ENCODE assay signal across 24 cellular contexts in genomic region chr16:22016927-22017326, GRCh38. TPM values are rescaled to one million over a fixed set of nuclear protein-coding genes. Genes with fewer than 3 reads are reported as not detected.
DNase-seq lines count a peak whose midpoint lies in the region; ATAC-seq and TF ChIP-seq lines count a peak whose summit lies in the region.
"Had no signal": no experiment of that assay in that cellular context is flagged by ENCODE, and none has a peak within 500 bp of the region (broad histone marks: within the 10 kb centered on the region; RNA-seq: fewer than 3 reads in every experiment).

No MANE protein-coding gene starts in this region.

- H3K27ac ChIP-seq in IMR-90 (ENCODE audit: insufficient read depth, low read length) (no peak overlapping the region), RWPE2 (ENCODE audit: poor library complexity, severe bottlenecking) (peak overlapping the region; percentile 19)
- H3K27ac ChIP-seq: RWPE1, SK-N-MC had no signal

- in situ Hi-C loops in IMR-90 (cut with MboI; ENCODE audit: low sequenced_read_pairs), result no loop called here

- H3K27me3 ChIP-seq in IMR-90 (ENCODE audit: control insufficient read depth, insufficient read depth, low read length) (no peaks in the 10 kb centered on the region), RWPE2 (ENCODE audit: insufficient read depth, poor library complexity, severe bottlenecking) (no peaks in the 10 kb centered on the region), skeletal muscle satellite cell (ENCODE audit: control insufficient read depth, insufficient read depth, low read length) (no peaks in the 10 kb centered on the region)
- H3K27me3 ChIP-seq: BE2C had no signal

- H3K36me3 Mint-ChIP-seq in activated naive CD4-positive, alpha-beta T cell treated with anti-CD3 and anti-CD28 coated beads, Interleukin-2, amount 50 U/mL, for 24 hours, result no peaks in the 10 kb centered on the region
- no peaks in the 10 kb centered on the region for H3K36me3 Mint-ChIP-seq in activated naive CD4-positive, alpha-beta T cell treated with anti-CD3 and anti-CD28 coated beads for 36 hours (ENCODE audit: low read depth)
- H3K36me3 Mint-ChIP-seq: CD14-positive monocyte had no signal

- H4K5ac ChIP-seq in IMR-90 (ENCODE audit: low read depth, low read length), result no peak overlapping the region

- peak overlapping the region; percentile 51 for H3K27ac Mint-ChIP-seq in activated naive CD4-positive, alpha-beta T cell treated with anti-CD3 and anti-CD28 coated beads, Interleukin-2, amount 50 U/mL, for 24 hours
- no peak overlapping the region for H3K27ac Mint-ChIP-seq in activated naive CD4-positive, alpha-beta T cell treated with anti-CD3 and anti-CD28 coated beads for 36 hours

- H2BK5ac ChIP-seq in IMR-90 (ENCODE audit: low read depth, low read length, poor library complexity, severe bottlenecking), result no peak overlapping the region

- no peak overlapping the region for H3K14ac ChIP-seq in IMR-90 (replicated peaks; ENCODE audit: low read depth, low read length)

- H2AFZ ChIP-seq in IMR-90 (replicated peaks; ENCODE audit: low read length, poor library complexity), result no peak overlapping the region

- H3K27me3 Mint-ChIP-seq in activated naive CD4-positive, alpha-beta T cell treated with anti-CD3 and anti-CD28 coated beads, Interleukin-2, amount 50 U/mL, for 24 hours, result no peaks in the 10 kb centered on the region
- no peaks in the 10 kb centered on the region for H3K27me3 Mint-ChIP-seq in activated naive CD4-positive, alpha-beta T cell treated with anti-CD3 and anti-CD28 coated beads for 36 hours (ENCODE audit: low read depth)

- H3K79me1 ChIP-seq in IMR-90 (ENCODE audit: low read depth in 1 of 2, low read length in 2 of 2), result peaks cover 23 to 52% of the 10 kb centered on the region in 2 experiments

- peaks cover 6% of the 10 kb centered on the region for H3K9me1 ChIP-seq in IMR-90 (ENCODE audit: insufficient read depth, low read length)

- H3K18ac ChIP-seq in IMR-90 (ENCODE audit: low read depth, low read length), result no peak overlapping the region

- H3K9me3 Mint-ChIP-seq in activated naive CD4-positive, alpha-beta T cell treated with anti-CD3 and anti-CD28 coated beads, Interleukin-2, amount 50 U/mL, for 24 hours, result no peaks in the 10 kb centered on the region
- H3K9me3 Mint-ChIP-seq in activated naive CD4-positive, alpha-beta T cell treated with anti-CD3 and anti-CD28 coated beads for 36 hours, result no peaks in the 10 kb centered on the region
- H3K9me3 Mint-ChIP-seq: CD14-positive monocyte had no signal

- POLR2A ChIA-PET in IMR-90 (lab: Charles Lee; ENCODE audit: unreplicated experiment), result no interaction called here

- peaks cover 80% of the 10 kb centered on the region for H3K4me1 Mint-ChIP-seq in activated naive CD4-positive, alpha-beta T cell treated with anti-CD3 and anti-CD28 coated beads, Interleukin-2, amount 50 U/mL, for 24 hours
- peaks cover 63% of the 10 kb centered on the region for H3K4me1 Mint-ChIP-seq in activated naive CD4-positive, alpha-beta T cell treated with anti-CD3 and anti-CD28 coated beads for 36 hours (ENCODE audit: low read depth)

- no peak overlapping the region for H2AK9ac ChIP-seq in IMR-90 (replicated peaks; ENCODE audit: low read depth, low read length, poor library complexity)

- H3K9me3 ChIP-seq in IMR-90 (ENCODE audit: control insufficient read depth, insufficient read depth, low read length) (no peaks in the 10 kb centered on the region), RWPE2 (ENCODE audit: severe bottlenecking) (no peaks in the 10 kb centered on the region), skeletal muscle satellite cell (replicated peaks; ENCODE audit: low read length) (no peaks in the 10 kb centered on the region)
- H3K9me3 ChIP-seq: BE2C had no signal

- no peak overlapping the region for H3K56ac ChIP-seq in IMR-90 (ENCODE audit: extremely low read depth, insufficient read depth, low read length)

- H4K8ac ChIP-seq in IMR-90 (ENCODE audit: low read depth in 2 of 2, low read length in 2 of 2), result no peak overlapping the region

- H2AK5ac ChIP-seq in IMR-90 (ENCODE audit: low read depth, low read length), result no peak overlapping the region

- H3K23ac ChIP-seq in IMR-90 (ENCODE audit: low read depth, low read length), result no peak overlapping the region

- BruUV-seq in IMR-90 (replicated peaks; lab: Mats Ljungman, UMichigan), result no TSS peak

- H3K9ac ChIP-seq in IMR-90 (ENCODE audit: low read depth, low read length) (no peak overlapping the region), skeletal muscle satellite cell (ENCODE audit: low read depth, low read length) (no peak overlapping the region)

- no peak overlapping the region for H3K4me3 ChIP-seq in IMR-90 (ENCODE audit: insufficient read depth, low read depth, low read length)
- no peak overlapping the region for H3K4me3 ChIP-seq in RWPE2 (ENCODE audit: severe bottlenecking)
- peak overlapping the region; percentile 17 for H3K4me3 ChIP-seq in skeletal muscle satellite cell (ENCODE audit: low read length)
- H3K4me3 ChIP-seq: SK-N-MC had no signal

- intact Hi-C loops in activated naive CD4-positive, alpha-beta T cell treated with anti-CD3 and anti-CD28 coated beads for 36 hours (cut with micrococcal nuclease), result no loop called here
- intact Hi-C loops in IMR-90 (cut with micrococcal nuclease), result loop anchor here (1.0 kb wide), 1 partner anchor 8 kb away; no protein-coding TSS in a partner anchor

- H2BK120ac ChIP-seq in IMR-90 (ENCODE audit: low read depth, low read length), result no peak overlapping the region

- ATAC-seq in IMR-90 (ENCODE audit: low read depth), result peak; percentile 24; the same call in 1 of the 2 replicates
- ATAC-seq in RWPE2 (ENCODE audit: low read depth), result no peak
- no peak for ATAC-seq in HG03280 (IDR thresholded peaks at IDR 0.05; ENCODE audit: unreplicated experiment)

- H4K20me1 ChIP-seq in IMR-90 (ENCODE audit: insufficient read depth, low read length), result peaks cover 36% of the 10 kb centered on the region; the same call in 1 of the 2 replicates

- TF ChIP-seq CTCF in IMR-90 (conservative IDR thresholded peaks at IDR 0.05; ENCODE audit: low read depth, low read length) (no peak), RWPE2 (IDR thresholded peaks at IDR 0.05; ENCODE audit: poor library complexity, severe bottlenecking) (no peak)

- no peak for TF ChIP-seq POLR2A in IMR-90 (IDR thresholded peaks at IDR 0.05; ENCODE audit: low read depth, low read length)

- no peaks in the 10 kb centered on the region for H3K36me3 ChIP-seq in IMR-90 (ENCODE audit: control insufficient read depth, insufficient read depth, low read length)
- peaks cover 3% of the 10 kb centered on the region; the same call in 1 of the 2 replicates for H3K36me3 ChIP-seq in RWPE2 (ENCODE audit: low read depth)
- no peaks in the 10 kb centered on the region for H3K36me3 ChIP-seq in skeletal muscle satellite cell (ENCODE audit: insufficient read depth, low read length)
- H3K36me3 ChIP-seq: BE2C had no signal

- H3K4me1 ChIP-seq in IMR-90 (ENCODE audit: control insufficient read depth, insufficient read depth, low read length) (peaks cover 5% of the 10 kb centered on the region), RWPE2 (ENCODE audit: insufficient read depth, poor library complexity, severe bottlenecking) (peaks cover 55% of the 10 kb centered on the region), skeletal muscle satellite cell (ENCODE audit: control insufficient read depth, insufficient read depth, low read length) (peaks cover 38% of the 10 kb centered on the region)

- H3K4me2 ChIP-seq in IMR-90 (ENCODE audit: low read depth, low read length) (no peak overlapping the region; the same call in 1 of the 2 replicates), skeletal muscle satellite cell (ENCODE audit: low read length) (no peak overlapping the region)

- TF ChIP-seq RAD21 in IMR-90 (IDR thresholded peaks at IDR 0.05; ENCODE audit: low read length), result no peak

- no peak overlapping the region for H4K91ac ChIP-seq in IMR-90 (ENCODE audit: insufficient read depth, low read depth, low read length)

- dilution Hi-C loops in IMR-90 (cut with HindIII; ENCODE audit: low sequenced_read_pairs, unreplicated experiment), result no loop called here

- no peak overlapping the region for H2BK15ac ChIP-seq in IMR-90 (ENCODE audit: low read depth, low read length)

- no CpG with 5 or more reads among the region's 4 CpGs for WGBS in IMR-90 (ENCODE audit: extremely low coverage in 2 of 2, insufficient read length in 1 of 2), 2 experiments

- H2BK20ac ChIP-seq in IMR-90 (ENCODE audit: low read depth, low read length), result no peak overlapping the region

- CTCF ChIA-PET in activated naive CD4-positive, alpha-beta T cell treated with anti-CD3 and anti-CD28 coated beads for 36 hours (lab: Charles Lee), result interaction anchor here (0.7 to 4.4 kb wide), 7 partner anchors 10 to 284 kb away, joined by 3 to 18 read pairs (median 3); no protein-coding TSS in a partner anchor
- CTCF ChIA-PET in IMR-90 (lab: Yijun Ruan, JAX), result interaction anchor here (1.0 to 2.2 kb wide), 2 partner anchors 10 to 284 kb away, joined by 4 to 8 read pairs; no protein-coding TSS in a partner anchor

- no peak overlapping the region for H3K4ac ChIP-seq in IMR-90 (ENCODE audit: low read depth, low read length)

- DNase-seq in activated naive CD4-positive, alpha-beta T cell treated with anti-CD3 and anti-CD28 coated beads for 36 hours, result no peak
- DNase-seq in IMR-90 (no peak), RWPE2 (ENCODE audit: low spot score) (no peak), SHP77 (lab: John Stamatoyannopoulos, UW) (no peak)
- DNase-seq: 8988T, ACHN, BE2C, DMS153, DND-41, MV-4-11, NCI-H1105 treated with DMSO at 0.1 percent for 48 hours, NCI-H146, NCI-H2029, NCI-H2227 treated with DMSO at 0.1 percent for 48 hours, NCI-H526 treated with DMSO at 0.1 percent for 48 hours, SIG-M5 had no signal

- peak overlapping the region; percentile 11 for H3K4me3 Mint-ChIP-seq in activated naive CD4-positive, alpha-beta T cell treated with anti-CD3 and anti-CD28 coated beads, Interleukin-2, amount 50 U/mL, for 24 hours
- no peak overlapping the region for H3K4me3 Mint-ChIP-seq in activated naive CD4-positive, alpha-beta T cell treated with anti-CD3 and anti-CD28 coated beads for 36 hours
- H3K4me3 Mint-ChIP-seq: CD14-positive monocyte had no signal

TF ChIP-seq in IMR-90, 13 proteins besides CTCF, POLR2A, EP300 and RAD21:
- TF ChIP-seq RCOR1 (IDR thresholded peaks at IDR 0.05; ENCODE audit: insufficient replicate concordance, low read length), result no peak
- peak; percentile 75 for TF ChIP-seq CEBPB (IDR thresholded peaks at IDR 0.05; ENCODE audit: low read depth, low read length)

RNA-seq across cellular contexts. Expression of gene MOSMO, which starts 9.0 kb away (rescaled TPM):
- total RNA-seq in activated naive CD4-positive, alpha-beta T cell treated with anti-CD3 and anti-CD28 coated beads for 36 hours, result 1 to 10 TPM; 6.5 to 6.7 TPM
- 16.0 and 16.9 TPM in 2 replicates for total RNA-seq in IMR-90 (2012; rRNA removed)
- 8.0 and 10.5 TPM in 2 replicates for polyA plus RNA-seq in IMR-90 (2012; rRNA removed)
- 2.8 and 3.5 TPM in 2 replicates for polyA plus RNA-seq in IMR-90 (2012; cell fraction: cytosol; rRNA removed)
- 8.8 and 35.7 TPM in 2 replicates for polyA plus RNA-seq in IMR-90 (2012; cell fraction: nucleus; rRNA removed; ENCODE audit: low replicate concordance)
- total RNA-seq in skeletal muscle satellite cell (2012; rRNA removed), result 24.9 and 29.9 TPM in 2 replicates

RNA-seq across cellular contexts. Expression of gene PDZD9, which starts 16.0 kb away (rescaled TPM):
- not detected for total RNA-seq in activated naive CD4-positive, alpha-beta T cell treated with anti-CD3 and anti-CD28 coated beads for 36 hours
- not detected in 2 replicates for total RNA-seq in IMR-90 (2012; rRNA removed)
- 0.13 TPM in 1 of 2 replicates, not detected in the other for polyA plus RNA-seq in IMR-90 (2012; rRNA removed)
- polyA plus RNA-seq in IMR-90 (2012; cell fraction: cytosol; rRNA removed), result not detected in 2 replicates
- polyA plus RNA-seq in IMR-90 (2012; cell fraction: nucleus; rRNA removed; ENCODE audit: low replicate concordance), result not detected in 2 replicates
- not detected in 2 replicates for total RNA-seq in skeletal muscle satellite cell (2012; rRNA removed)
- total RNA-seq: H4, NCI-H460 had no signal
